ENCODE assay signal across 8 cellular contexts in the genomic region with DNA sequence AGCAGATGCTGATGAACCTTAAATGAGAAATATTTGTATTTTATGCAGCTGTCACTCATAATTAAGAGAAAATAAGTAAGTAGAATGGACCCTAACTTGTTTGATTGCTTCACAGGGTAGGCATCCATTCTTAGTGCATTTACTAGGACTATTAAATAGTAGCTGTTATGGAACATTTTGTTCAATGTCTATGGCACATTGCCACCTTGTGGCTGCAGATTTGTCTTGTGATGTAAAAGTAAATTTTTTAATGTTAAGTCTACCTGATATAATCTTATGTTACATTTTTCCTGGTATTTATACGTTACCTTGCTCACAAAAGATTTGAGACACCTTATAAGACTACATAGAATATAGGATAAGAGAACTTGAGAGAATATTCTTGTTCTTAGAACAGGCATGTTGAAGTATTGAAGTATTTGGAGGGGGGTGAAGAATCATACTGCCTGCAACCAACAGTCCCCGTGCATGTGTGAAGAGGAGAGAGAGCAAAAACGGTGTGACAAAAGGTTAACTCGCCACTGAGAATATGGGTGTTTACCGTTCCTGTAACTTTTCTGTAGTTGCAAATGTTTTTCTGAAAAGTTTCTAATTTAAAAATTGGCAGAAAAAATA.
DNase-seq lines count a peak whose midpoint lies in the region; ATAC-seq and TF ChIP-seq lines count a peak whose summit lies in the region.

No MANE protein-coding gene starts in this region.

- no peak for ATAC-seq in HG02885 (IDR thresholded peaks at IDR 0.05; ENCODE audit: poor library complexity, unreplicated experiment)

- no peak for TF ChIP-seq CTCF in GM20000 (IDR thresholded peaks at IDR 0.05; ENCODE audit: extremely low read depth, missing control alignments)

- DNase-seq in AML-193 (lab: John Stamatoyannopoulos, UW), result peak; percentile 2 to 22
- peak; percentile 51 for DNase-seq in GM20000 (ENCODE audit: low spot score)
- peak; percentile 29 for DNase-seq in NCI-H510A treated with DMSO at 0.1 percent for 48 hours (lab: John Stamatoyannopoulos, UW)
- peak; percentile 84 for DNase-seq in astrocyte of the hippocampus (ENCODE audit: low read depth, low spot score)
- DNase-seq in inferior parietal cortex (ENCODE audit: extremely low spot score), result peak; percentile 68
- peak; percentile 4 to 5 for DNase-seq in stimulated activated CD4-positive, alpha-beta T cell treated with anti-CD3 and anti-CD28 coated beads, Interleukin-4, amount 100 ng/mL, for 48 hours (ENCODE audit: low read depth in 2 of 2)
- DNase-seq in activated effector memory CD4-positive, alpha-beta T cell treated with anti-CD3 and anti-CD28 coated beads, Interleukin-2, amount 50 U/mL, for 16 hours, result no peak
